1 cellular context compared by ENCODE assay signal in the genomic region with DNA sequence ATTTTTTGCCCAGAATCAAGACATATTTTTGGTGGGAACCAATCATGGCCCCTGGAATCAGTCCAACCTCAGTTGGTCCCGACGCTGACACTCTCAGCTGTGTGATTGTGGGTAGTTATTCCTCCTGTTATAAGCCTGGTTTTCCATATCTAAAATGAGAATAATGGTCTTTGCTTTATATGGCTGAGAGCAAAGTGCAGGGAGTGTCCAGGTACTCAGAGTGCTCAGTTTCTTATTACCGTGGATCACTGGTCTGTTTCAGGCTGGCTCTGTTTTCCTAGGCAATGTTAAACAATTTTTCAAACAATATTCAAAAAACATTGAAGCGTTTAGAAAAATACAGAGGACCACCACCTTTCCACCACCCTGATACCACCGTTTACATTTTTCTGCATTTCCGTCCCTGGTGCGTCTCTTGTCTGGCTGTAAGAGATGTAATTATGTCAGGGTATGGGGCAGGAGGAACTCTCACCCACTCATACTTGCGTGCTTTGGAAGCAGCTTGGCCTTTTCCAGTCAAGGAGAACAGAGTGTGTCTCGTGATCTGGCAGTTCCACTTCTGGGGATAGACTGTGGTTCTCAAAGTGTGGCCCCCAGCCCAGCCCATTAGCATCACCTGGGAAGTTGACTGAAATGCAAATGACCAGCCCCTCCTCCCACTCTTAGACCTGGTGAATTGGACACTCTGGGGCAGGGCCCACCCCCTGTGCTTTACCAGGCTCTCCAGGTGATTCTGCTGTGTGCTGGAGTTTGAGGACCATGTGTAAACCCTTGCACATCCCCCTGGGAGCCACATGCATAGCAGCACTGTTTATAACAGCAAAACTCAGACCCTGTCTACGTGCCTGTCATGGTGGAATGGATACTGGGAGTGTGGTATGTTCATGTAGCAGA.
TF ChIP-seq lines count a peak whose summit lies in the region.

No MANE protein-coding gene starts in this region.

TF ChIP-seq in WTC11, 78 proteins besides CTCF, POLR2A, EP300 and RAD21 (continued from another document):
- TF ChIP-seq, protein P1, sequence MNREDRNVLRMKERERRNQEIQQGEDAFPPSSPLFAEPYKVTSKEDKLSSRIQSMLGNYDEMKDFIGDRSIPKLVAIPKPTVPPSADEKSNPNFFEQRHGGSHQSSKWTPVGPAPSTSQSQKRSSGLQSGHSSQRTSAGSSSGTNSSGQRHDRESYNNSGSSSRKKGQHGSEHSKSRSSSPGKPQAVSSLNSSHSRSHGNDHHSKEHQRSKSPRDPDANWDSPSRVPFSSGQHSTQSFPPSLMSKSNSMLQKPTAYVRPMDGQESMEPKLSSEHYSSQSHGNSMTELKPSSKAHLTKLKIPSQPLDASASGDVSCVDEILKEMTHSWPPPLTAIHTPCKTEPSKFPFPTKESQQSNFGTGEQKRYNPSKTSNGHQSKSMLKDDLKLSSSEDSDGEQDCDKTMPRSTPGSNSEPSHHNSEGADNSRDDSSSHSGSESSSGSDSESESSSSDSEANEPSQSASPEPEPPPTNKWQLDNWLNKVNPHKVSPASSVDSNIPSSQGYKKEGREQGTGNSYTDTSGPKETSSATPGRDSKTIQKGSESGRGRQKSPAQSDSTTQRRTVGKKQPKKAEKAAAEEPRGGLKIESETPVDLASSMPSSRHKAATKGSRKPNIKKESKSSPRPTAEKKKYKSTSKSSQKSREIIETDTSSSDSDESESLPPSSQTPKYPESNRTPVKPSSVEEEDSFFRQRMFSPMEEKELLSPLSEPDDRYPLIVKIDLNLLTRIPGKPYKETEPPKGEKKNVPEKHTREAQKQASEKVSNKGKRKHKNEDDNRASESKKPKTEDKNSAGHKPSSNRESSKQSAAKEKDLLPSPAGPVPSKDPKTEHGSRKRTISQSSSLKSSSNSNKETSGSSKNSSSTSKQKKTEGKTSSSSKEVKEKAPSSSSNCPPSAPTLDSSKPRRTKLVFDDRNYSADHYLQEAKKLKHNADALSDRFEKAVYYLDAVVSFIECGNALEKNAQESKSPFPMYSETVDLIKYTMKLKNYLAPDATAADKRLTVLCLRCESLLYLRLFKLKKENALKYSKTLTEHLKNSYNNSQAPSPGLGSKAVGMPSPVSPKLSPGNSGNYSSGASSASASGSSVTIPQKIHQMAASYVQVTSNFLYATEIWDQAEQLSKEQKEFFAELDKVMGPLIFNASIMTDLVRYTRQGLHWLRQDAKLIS (CRISPR knock-in tag; IDR thresholded peaks at IDR 0.05; ENCODE audit: borderline replicate concordance), result no peak
TF ChIP-seq in WTC11: peak in this region for 0.
